Comparison of ENCODE assay signal across 1 cellular context in the genomic region with DNA sequence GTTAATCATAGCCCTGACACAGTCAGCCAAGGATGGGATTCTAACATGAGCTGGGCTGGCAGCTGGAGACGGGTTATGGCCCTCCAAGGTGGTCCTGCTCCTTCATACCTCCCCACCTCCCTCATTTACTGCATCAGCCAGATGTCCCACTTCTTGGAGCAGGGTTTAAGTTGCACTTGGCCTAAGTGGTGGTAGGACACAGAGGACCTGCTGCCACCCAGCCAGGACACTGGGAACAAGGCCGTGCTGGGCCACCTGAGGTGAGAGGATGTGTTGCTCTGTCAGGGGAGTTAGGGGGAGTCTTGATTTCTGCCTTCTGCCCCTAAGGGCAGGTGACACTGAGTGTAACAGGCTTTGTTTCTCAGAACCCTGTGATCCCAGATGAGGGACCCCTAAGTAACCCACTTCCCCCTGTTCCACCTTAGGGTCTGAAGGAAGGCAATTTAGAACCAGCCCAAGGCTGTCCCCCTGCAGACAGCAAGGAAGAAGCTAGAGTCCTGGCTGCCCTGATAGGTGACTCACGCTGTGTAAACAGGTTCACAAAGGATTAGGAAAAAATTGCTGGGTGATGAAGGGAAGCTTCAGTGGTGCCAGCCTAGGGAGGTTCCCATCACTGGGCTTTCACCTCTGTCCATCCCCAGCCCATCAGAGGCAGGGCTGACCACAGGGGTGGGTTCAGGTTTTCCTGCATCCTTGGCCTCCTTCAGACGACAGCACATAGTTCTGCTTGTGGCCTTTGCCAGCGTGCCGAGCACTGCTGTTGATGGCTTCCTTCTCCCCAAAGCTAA.
A peak's percentile ranks its signal among the peaks of the same experiment; 100 is the strongest.
TF ChIP-seq lines count a peak whose summit lies in the region.

No MANE protein-coding gene starts in this region.

TF ChIP-seq in A549, 52 proteins besides CTCF, POLR2A, EP300 and RAD21 (continued from another document):
- TF ChIP-seq, protein P1, sequence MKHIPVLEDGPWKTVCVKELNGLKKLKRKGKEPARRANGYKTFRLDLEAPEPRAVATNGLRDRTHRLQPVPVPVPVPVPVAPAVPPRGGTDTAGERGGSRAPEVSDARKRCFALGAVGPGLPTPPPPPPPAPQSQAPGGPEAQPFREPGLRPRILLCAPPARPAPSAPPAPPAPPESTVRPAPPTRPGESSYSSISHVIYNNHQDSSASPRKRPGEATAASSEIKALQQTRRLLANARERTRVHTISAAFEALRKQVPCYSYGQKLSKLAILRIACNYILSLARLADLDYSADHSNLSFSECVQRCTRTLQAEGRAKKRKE (CRISPR knock-in tag; IDR thresholded peaks at IDR 0.05; ENCODE audit: low read depth) = no peak
- TF ChIP-seq ZNF302 (CRISPR knock-in tag; IDR thresholded peaks at IDR 0.05) = no peak
- TF ChIP-seq CHD4 (IDR thresholded peaks at IDR 0.05; ENCODE audit: borderline replicate concordance) = no peak
- no peak for TF ChIP-seq HDAC2 (IDR thresholded peaks at IDR 0.05)
- no peak for TF ChIP-seq NFE2L2 (conservative IDR thresholded peaks at IDR 0.05; ENCODE audit: low read length)
- no peak for TF ChIP-seq CHD2 (IDR thresholded peaks at IDR 0.05; ENCODE audit: low read length, partially characterized antibody)
- no peak for TF ChIP-seq ZFP36 (IDR thresholded peaks at IDR 0.05; ENCODE audit: borderline replicate concordance, partially characterized antibody)
- no peak for TF ChIP-seq NPAS2 (CRISPR knock-in tag; IDR thresholded peaks at IDR 0.05; ENCODE audit: borderline replicate concordance)
- TF ChIP-seq POLR2AphosphoS2 (conservative IDR thresholded peaks at IDR 0.05; ENCODE audit: low read length) = no peak
- no peak for TF ChIP-seq MYC (IDR thresholded peaks at IDR 0.05; ENCODE audit: borderline replicate concordance, low read length)
- TF ChIP-seq, protein P2, sequence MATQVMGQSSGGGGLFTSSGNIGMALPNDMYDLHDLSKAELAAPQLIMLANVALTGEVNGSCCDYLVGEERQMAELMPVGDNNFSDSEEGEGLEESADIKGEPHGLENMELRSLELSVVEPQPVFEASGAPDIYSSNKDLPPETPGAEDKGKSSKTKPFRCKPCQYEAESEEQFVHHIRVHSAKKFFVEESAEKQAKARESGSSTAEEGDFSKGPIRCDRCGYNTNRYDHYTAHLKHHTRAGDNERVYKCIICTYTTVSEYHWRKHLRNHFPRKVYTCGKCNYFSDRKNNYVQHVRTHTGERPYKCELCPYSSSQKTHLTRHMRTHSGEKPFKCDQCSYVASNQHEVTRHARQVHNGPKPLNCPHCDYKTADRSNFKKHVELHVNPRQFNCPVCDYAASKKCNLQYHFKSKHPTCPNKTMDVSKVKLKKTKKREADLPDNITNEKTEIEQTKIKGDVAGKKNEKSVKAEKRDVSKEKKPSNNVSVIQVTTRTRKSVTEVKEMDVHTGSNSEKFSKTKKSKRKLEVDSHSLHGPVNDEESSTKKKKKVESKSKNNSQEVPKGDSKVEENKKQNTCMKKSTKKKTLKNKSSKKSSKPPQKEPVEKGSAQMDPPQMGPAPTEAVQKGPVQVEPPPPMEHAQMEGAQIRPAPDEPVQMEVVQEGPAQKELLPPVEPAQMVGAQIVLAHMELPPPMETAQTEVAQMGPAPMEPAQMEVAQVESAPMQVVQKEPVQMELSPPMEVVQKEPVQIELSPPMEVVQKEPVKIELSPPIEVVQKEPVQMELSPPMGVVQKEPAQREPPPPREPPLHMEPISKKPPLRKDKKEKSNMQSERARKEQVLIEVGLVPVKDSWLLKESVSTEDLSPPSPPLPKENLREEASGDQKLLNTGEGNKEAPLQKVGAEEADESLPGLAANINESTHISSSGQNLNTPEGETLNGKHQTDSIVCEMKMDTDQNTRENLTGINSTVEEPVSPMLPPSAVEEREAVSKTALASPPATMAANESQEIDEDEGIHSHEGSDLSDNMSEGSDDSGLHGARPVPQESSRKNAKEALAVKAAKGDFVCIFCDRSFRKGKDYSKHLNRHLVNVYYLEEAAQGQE (IDR thresholded peaks at IDR 0.05) = no peak
- no peak for TF ChIP-seq BCL3 (IDR thresholded peaks at IDR 0.05)
- no peak for TF ChIP-seq EHF (CRISPR knock-in tag; IDR thresholded peaks at IDR 0.05)
- TF ChIP-seq, protein P3, sequence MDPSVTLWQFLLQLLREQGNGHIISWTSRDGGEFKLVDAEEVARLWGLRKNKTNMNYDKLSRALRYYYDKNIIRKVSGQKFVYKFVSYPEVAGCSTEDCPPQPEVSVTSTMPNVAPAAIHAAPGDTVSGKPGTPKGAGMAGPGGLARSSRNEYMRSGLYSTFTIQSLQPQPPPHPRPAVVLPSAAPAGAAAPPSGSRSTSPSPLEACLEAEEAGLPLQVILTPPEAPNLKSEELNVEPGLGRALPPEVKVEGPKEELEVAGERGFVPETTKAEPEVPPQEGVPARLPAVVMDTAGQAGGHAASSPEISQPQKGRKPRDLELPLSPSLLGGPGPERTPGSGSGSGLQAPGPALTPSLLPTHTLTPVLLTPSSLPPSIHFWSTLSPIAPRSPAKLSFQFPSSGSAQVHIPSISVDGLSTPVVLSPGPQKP (IDR thresholded peaks at IDR 0.05; ENCODE audit: low read depth, low read length) = no peak
- TF ChIP-seq RARB (CRISPR knock-in tag; IDR thresholded peaks at IDR 0.05) = peak; percentile 50; the same call in 1 of the 2 replicates
- TF ChIP-seq JUNB (IDR thresholded peaks at IDR 0.05) = peak; percentile 81
- 0 out of 2 replicates have a peak, but pooled peaks have one; percentile 62 for TF ChIP-seq FOXS1 (CRISPR knock-in tag; IDR thresholded peaks at IDR 0.05)
- TF ChIP-seq HOXB13 (CRISPR knock-in tag; IDR thresholded peaks at IDR 0.05; ENCODE audit: low read depth) = no peak
- no peak for TF ChIP-seq CBX8 (IDR thresholded peaks at IDR 0.05)
- TF ChIP-seq HMGXB4 (CRISPR knock-in tag; IDR thresholded peaks at IDR 0.05; ENCODE audit: borderline replicate concordance) = no peak
- no peak for TF ChIP-seq SREBF2 (IDR thresholded peaks at IDR 0.05)
- TF ChIP-seq RCOR1 (IDR thresholded peaks at IDR 0.05; ENCODE audit: low read depth, low read length) = no peak
- no peak for TF ChIP-seq KDM5A (IDR thresholded peaks at IDR 0.05)
- peak; percentile 45; the same call in 2 of the 3 replicates for TF ChIP-seq SMC3 (IDR thresholded peaks at IDR 0.05)
